ENCODE assay signal across 14 cellular contexts in the genomic region with DNA sequence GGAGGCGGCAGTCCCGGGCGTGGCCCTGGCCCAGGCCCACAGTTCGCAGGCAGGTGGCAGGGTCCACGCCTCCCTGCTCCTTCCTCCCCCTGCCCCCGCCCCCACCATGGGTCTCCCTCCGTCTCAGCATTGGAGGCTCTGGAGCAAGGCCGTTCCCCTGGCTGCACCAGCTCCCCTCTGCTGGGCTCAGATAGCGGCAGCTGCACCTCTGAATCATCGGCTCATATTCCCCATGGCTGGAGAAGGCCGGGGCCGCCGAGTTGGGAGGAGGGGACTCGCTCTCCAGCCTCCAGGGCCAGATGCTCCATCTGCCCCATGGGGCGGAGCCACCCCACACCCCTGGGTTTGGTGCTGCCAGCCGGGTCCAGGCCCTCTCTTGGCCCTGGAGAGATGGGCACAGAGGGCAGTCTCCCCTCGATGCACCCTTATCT.
DNase-seq lines count a peak whose midpoint lies in the region.
"Had no signal": no experiment of that assay in that cellular context is flagged by ENCODE, and none has a peak within 500 bp of the region (broad histone marks: within the 10 kb centered on the region; RNA-seq: fewer than 3 reads in every experiment).

No MANE protein-coding gene starts in this region.

- DNase-seq in D341Med (ENCODE audit: low spot score): peak; percentile 48
- DNase-seq in NCI-H1694 (lab: John Stamatoyannopoulos, UW): peak; percentile 71
- peak; percentile 89 to 90 for DNase-seq in SHP77 (lab: John Stamatoyannopoulos, UW)
- DNase-seq in myocyte (ENCODE audit: low read depth): peak; percentile 99
- DNase-seq in NCI-H345 (lab: John Stamatoyannopoulos, UW): no peak
- no peak for DNase-seq in activated naive CD4-positive, alpha-beta T cell (lab: John Stamatoyannopoulos, UW)
- no peak for DNase-seq in DMS53 treated with DMSO at 0.1 percent for 48 hours (lab: John Stamatoyannopoulos, UW; ENCODE audit: unreplicated experiment)
- DNase-seq in DMS79 treated with DMSO at 0.1 percent for 48 hours (lab: John Stamatoyannopoulos, UW): no peak
- DNase-seq: activated CD4-positive, alpha-beta T cell treated with anti-CD3 and anti-CD28 coated beads for 36 hours; activated T-cell treated with anti-CD3 and anti-CD28 coated beads for 4 hours; brain microvascular endothelial cell; MG63; NCI-H2029; stimulated activated CD4-positive, alpha-beta T cell treated with anti-CD3 and anti-CD28 coated beads, Interleukin-1b, Interleukin-23, amount 100 ng/mL, for 48 hours had no signal

Comparison
In these comparisons a context has a peak if more than half of its experiments do, and no peak if none do; other contexts are left out.
1. DNase-seq: peak in D341Med (single experiment), NCI-H1694 (single experiment), SHP77 (2 of 2) and myocyte (single experiment); none in NCI-H345 (single experiment), activated naive CD4-positive, alpha-beta T cell (0 of 4), DMS53 treated with DMSO at 0.1 percent for 48 hours (single experiment) and DMS79 treated with DMSO at 0.1 percent for 48 hours (single experiment).